In genomic region chr10:126867567-126868365, GRCh38 we compare ENCODE assay signal across 17 cellular contexts. TPM values are rescaled to one million over a fixed set of nuclear protein-coding genes. Genes with fewer than 3 reads are reported as not detected.
DNase-seq lines count a peak whose midpoint lies in the region; TF ChIP-seq lines count a peak whose summit lies in the region.
"Had no signal": no experiment of that assay in that cellular context is flagged by ENCODE, and none has a peak within 500 bp of the region (broad histone marks: within the 10 kb centered on the region; RNA-seq: fewer than 3 reads in every experiment).

No MANE protein-coding gene starts in this region.

- H3K9me3 ChIP-seq in mesenchymal stem cell (ENCODE audit: control insufficient read depth, low read length) = no peaks in the 10 kb centered on the region
- no peaks in the 10 kb centered on the region for H3K9me3 ChIP-seq in Caco-2
- H3K9me3 ChIP-seq: suprapubic skin had no signal

- H2BK120ac ChIP-seq in mesenchymal stem cell (ENCODE audit: low read depth, low read length) = no peak overlapping the region

- no peak overlapping the region for H2BK5ac ChIP-seq in mesenchymal stem cell (ENCODE audit: low read depth, low read length, poor library complexity, severe bottlenecking)

- H3K27me3 Mint-ChIP-seq in HFFc6 (ENCODE audit: insufficient read depth) (peaks cover 11% of the 10 kb centered on the region), Caco-2 (ENCODE audit: insufficient read depth, unreplicated experiment) (no peaks in the 10 kb centered on the region), CD14-positive monocyte (ENCODE audit: low read depth in 3 of 3) (peaks cover 0 to 3% (median 1%) of the 10 kb centered on the region in 3 donors)
- H3K27me3 Mint-ChIP-seq: activated naive CD8-positive, alpha-beta T cell; dendritic cell treated with granulocyte-macrophage colony-stimulating factor and Interleukin-4, amounts not matched to agents 40 ng/mL and 50 ng/mL, for 4 days had no signal

- H3K23ac ChIP-seq in mesenchymal stem cell (ENCODE audit: low read length in 2 of 2) = no peak overlapping the region

- POLR2A ChIA-PET in Caco-2 (lab: Charles Lee) = no interaction called here

- intact Hi-C loops in Caco-2 (cut with micrococcal nuclease; ENCODE audit: unreplicated experiment) = no loop called here
- intact Hi-C loops in CD14-positive monocyte (cut with micrococcal nuclease) = no loop called here

- H3K4me3 ChIP-seq in cardiac fibroblast (replicated peaks in 1 of 2; ENCODE audit: low read depth in 2 of 2, low read length in 2 of 2) = no peak overlapping the region
- no peak overlapping the region for H3K4me3 ChIP-seq in mesenchymal stem cell (ENCODE audit: insufficient read depth in 1 of 2, low read depth in 1 of 2, low read length in 2 of 2)
- H3K4me3 ChIP-seq in Caco-2 (ENCODE audit: low read depth, low read length) = no peak overlapping the region
- H3K4me3 ChIP-seq: BLaER1 treated with 17β-estradiol and CSF1 and Interleukin-3, amounts not matched to agents 10 nM and 100 nM; suprapubic skin had no signal

- H4K91ac ChIP-seq in mesenchymal stem cell (ENCODE audit: low read length) = no peak overlapping the region

- H3K36me3 ChIP-seq in mesenchymal stem cell (ENCODE audit: control insufficient read depth in 1 of 2, insufficient read depth in 2 of 2, low read depth in 1 of 2, low read length in 2 of 2) = no peaks in the 10 kb centered on the region
- no peaks in the 10 kb centered on the region for H3K36me3 ChIP-seq in Caco-2 (ENCODE audit: control insufficient read depth, insufficient read depth, low read length)
- H3K36me3 ChIP-seq: BLaER1 treated with 17β-estradiol and CSF1 and Interleukin-3, amounts not matched to agents 10 nM and 100 nM; suprapubic skin had no signal

- H3K27me3 ChIP-seq in mesenchymal stem cell (ENCODE audit: control insufficient read depth in 1 of 2, insufficient read depth in 1 of 2, low read length in 2 of 2) (no peaks in the 10 kb centered on the region), Caco-2 (replicated peaks; ENCODE audit: control insufficient read depth, insufficient read depth, low read length) (no peaks in the 10 kb centered on the region)
- H3K27me3 ChIP-seq: BLaER1 treated with 17β-estradiol and CSF1 and Interleukin-3, amounts not matched to agents 10 nM and 100 nM; foreskin keratinocyte; suprapubic skin had no signal

- H3K18ac ChIP-seq in mesenchymal stem cell (ENCODE audit: low read depth in 1 of 2, low read length in 2 of 2) = no peak overlapping the region

- H3K4ac ChIP-seq in mesenchymal stem cell (ENCODE audit: low read depth in 1 of 2, low read length in 2 of 2) = no peak overlapping the region

- 79% methylated on average over 8 of the region's 9 CpGs for WGBS in mesenchymal stem cell

- H3K27ac Mint-ChIP-seq in HFFc6 (peak overlapping the region; percentile 88), Caco-2 (ENCODE audit: unreplicated experiment) (no peak overlapping the region), CD14-positive monocyte (peak overlapping the region in 1 of 7 donors; percentile 11)
- H3K27ac Mint-ChIP-seq: activated naive CD8-positive, alpha-beta T cell; dendritic cell treated with granulocyte-macrophage colony-stimulating factor and Interleukin-4, amounts not matched to agents 40 ng/mL and 50 ng/mL, for 4 days; immature natural killer cell; mesothelial cell of epicardium had no signal

- H4K8ac ChIP-seq in mesenchymal stem cell (ENCODE audit: low read length) = no peak overlapping the region

- H2BK15ac ChIP-seq in mesenchymal stem cell (ENCODE audit: low read depth, poor library complexity, severe bottlenecking) = no peak overlapping the region

- BruUV-seq in Caco-2 (replicated peaks; lab: Mats Ljungman, UMichigan) = no TSS peak

- DNase-seq in AG08395 (ENCODE audit: low spot score) (peak; percentile 88), HFFc6 (peak; percentile 96), cardiac fibroblast (ENCODE audit: low read depth in 2 of 2) (peak; percentile 58 to 88), mesenchymal stem cell (no peak), NCI-H2107 treated with DMSO at 0.1 percent for 48 hours (lab: John Stamatoyannopoulos, UW; ENCODE audit: unreplicated experiment) (no peak), Caco-2 (no peak), CD14-positive monocyte (ENCODE audit: low spot score) (no peak), HUDEP-2 (lab: John Stamatoyannopoulos, UW; ENCODE audit: unreplicated experiment in 76 of 76) (no peak)
- DNase-seq: immature natural killer cell, NCI-H510A treated with DMSO at 0.1 percent for 48 hours, occipital lobe had no signal

- no peak overlapping the region for H3K4me2 ChIP-seq in mesenchymal stem cell (ENCODE audit: low read length, poor library complexity, severe bottlenecking)
- H3K4me2 ChIP-seq: BLaER1 treated with 17β-estradiol and CSF1 and Interleukin-3, amounts not matched to agents 10 nM and 100 nM had no signal

- H3K9ac ChIP-seq in mesenchymal stem cell (ENCODE audit: low read length) = peak overlapping the region; percentile 39
- H3K9ac ChIP-seq: BLaER1 treated with 17β-estradiol and CSF1 and Interleukin-3, amounts not matched to agents 10 nM and 100 nM had no signal

- no peak overlapping the region for H2AK5ac ChIP-seq in mesenchymal stem cell (ENCODE audit: low read length, severe bottlenecking)

- TF ChIP-seq CTCF in HFFc6 (IDR thresholded peaks at IDR 0.05) = no peak
- no peak for TF ChIP-seq CTCF in cardiac fibroblast (IDR thresholded peaks at IDR 0.05; ENCODE audit: low read depth, low read length)
- TF ChIP-seq CTCF in Caco-2 (IDR thresholded peaks at IDR 0.05; ENCODE audit: insufficient read depth in 1 of 2, low read depth in 1 of 2, low read length in 1 of 2, severe bottlenecking in 1 of 2, unreplicated experiment in 1 of 2) = no peak
- no peak for TF ChIP-seq CTCF in CD14-positive monocyte (IDR thresholded peaks at IDR 0.05)

- no peak overlapping the region for H2AFZ ChIP-seq in mesenchymal stem cell (ENCODE audit: low read depth, low read length)

- H3K27ac ChIP-seq in mesenchymal stem cell (ENCODE audit: low read length, poor library complexity, severe bottlenecking) = peak overlapping the region; percentile 22
- H3K27ac ChIP-seq: BLaER1 treated with 17β-estradiol and CSF1 and Interleukin-3, amounts not matched to agents 10 nM and 100 nM; foreskin keratinocyte; suprapubic skin had no signal

- H3K36me3 Mint-ChIP-seq in HFFc6 (ENCODE audit: low read depth) = no peaks in the 10 kb centered on the region
- no peaks in the 10 kb centered on the region for H3K36me3 Mint-ChIP-seq in Caco-2 (ENCODE audit: insufficient read depth, unreplicated experiment)
- no peaks in the 10 kb centered on the region for H3K36me3 Mint-ChIP-seq in CD14-positive monocyte
- H3K36me3 Mint-ChIP-seq: activated naive CD8-positive, alpha-beta T cell; immature natural killer cell; mesothelial cell of epicardium had no signal

- H3K4me3 Mint-ChIP-seq in HFFc6 (no peak overlapping the region; the same call in 1 of the 2 replicates), Caco-2 (ENCODE audit: unreplicated experiment) (no peak overlapping the region), CD14-positive monocyte (no peak overlapping the region)
- H3K4me3 Mint-ChIP-seq: activated naive CD8-positive, alpha-beta T cell; dendritic cell treated with granulocyte-macrophage colony-stimulating factor and Interleukin-4, amounts not matched to agents 40 ng/mL and 50 ng/mL, for 4 days; immature natural killer cell; mesothelial cell of epicardium had no signal

- H3K9me3 Mint-ChIP-seq in HFFc6 (peaks cover 1% of the 10 kb centered on the region; the same call in 1 of the 2 replicates), Caco-2 (ENCODE audit: unreplicated experiment) (no peaks in the 10 kb centered on the region), CD14-positive monocyte (peaks cover 0 to 14% (median 3%) of the 10 kb centered on the region in 7 donors)
- H3K9me3 Mint-ChIP-seq: dendritic cell treated with granulocyte-macrophage colony-stimulating factor and Interleukin-4, amounts not matched to agents 40 ng/mL and 50 ng/mL, for 4 days; immature natural killer cell had no signal

- CTCF ChIA-PET in Caco-2 (lab: Charles Lee) = no interaction called here

- no peaks in the 10 kb centered on the region for H3K79me1 ChIP-seq in mesenchymal stem cell (replicated peaks; ENCODE audit: low read length, poor library complexity, severe bottlenecking)

- H3K4me1 ChIP-seq in mesenchymal stem cell (ENCODE audit: control insufficient read depth, insufficient read depth, low read depth, low read length) (peaks cover 2% of the 10 kb centered on the region), Caco-2 (no peaks in the 10 kb centered on the region)
- H3K4me1 ChIP-seq: foreskin keratinocyte, suprapubic skin had no signal

- peak overlapping the region in 1 of 2 experiments; percentile 78 for H3K14ac ChIP-seq in mesenchymal stem cell (ENCODE audit: low read length in 2 of 2)

- H2BK12ac ChIP-seq in mesenchymal stem cell (ENCODE audit: low read length in 2 of 2) = no peak overlapping the region

- H3K4me1 Mint-ChIP-seq in HFFc6 (ENCODE audit: low read depth) (peaks cover 25% of the 10 kb centered on the region), Caco-2 (ENCODE audit: low read depth, unreplicated experiment) (no peaks in the 10 kb centered on the region), CD14-positive monocyte (no peaks in the 10 kb centered on the region)
- H3K4me1 Mint-ChIP-seq: immature natural killer cell, mesothelial cell of epicardium had no signal

RNA-seq across cellular contexts. Expression of gene DOCK1, which starts 37.5 kb away (rescaled TPM):
- 10 to 100 TPM; 50.6 to 59.9 (median 54.7) TPM for total RNA-seq in HFFc6 (2021; fragmentation: NEBNext Ultra II Directional; extraction: Animal tissue kit (Norgen Biotek cat#: 25700))
- polyA plus RNA-seq in mesenchymal stem cell (2013, experiment 1 of 2) = 38.9 TPM
- polyA plus RNA-seq in mesenchymal stem cell (2013, experiment 2 of 2) = 38.5 TPM
- total RNA-seq in Caco-2 (2022) = 82.2 and 83.5 TPM in 2 replicates
- polyA plus RNA-seq in CD14-positive monocyte = under 1 TPM in 1 of 2 donors, not detected in 1; 0.35 TPM

Comparison
In these comparisons a context has a peak if more than half of its experiments do, and no peak if none do; other contexts are left out.
1. DNase-seq: peak in AG08395 (single experiment), HFFc6 (single experiment) and cardiac fibroblast (2 of 2); none in mesenchymal stem cell (single experiment), NCI-H2107 treated with DMSO at 0.1 percent for 48 hours (single experiment), Caco-2 (0 of 2), CD14-positive monocyte (single experiment) and HUDEP-2 (0 of 76).